In genomic region chr3:187628169-187628568, GRCh38 we compare ENCODE assay signal across 18 cellular contexts.
DNase-seq lines count a peak whose midpoint lies in the region; ATAC-seq and TF ChIP-seq lines count a peak whose summit lies in the region.
"Had no signal": no experiment of that assay in that cellular context is flagged by ENCODE, and none has a peak within 500 bp of the region (broad histone marks: within the 10 kb centered on the region; RNA-seq: fewer than 3 reads in every experiment).

No MANE protein-coding gene starts in this region.

- H3K36me3 Mint-ChIP-seq in stimulated activated effector memory CD8-positive, alpha-beta T cell treated with anti-CD3 and anti-CD28 coated beads, Interleukin-12 subunit alpha, Interleukin-12 subunit beta, amount 100 ng/mL, for 72 hours, result no peaks in the 10 kb centered on the region
- H3K36me3 Mint-ChIP-seq: mesothelial cell of epicardium had no signal

- peak; percentile 68 for ATAC-seq in HG02852 (IDR thresholded peaks at IDR 0.05; ENCODE audit: unreplicated experiment)
- ATAC-seq in stimulated activated effector memory CD8-positive, alpha-beta T cell treated with anti-CD3 and anti-CD28 coated beads, Interleukin-12 subunit alpha, Interleukin-12 subunit beta, amount 100 ng/mL, for 72 hours, result no peak
- no peak for ATAC-seq in HG02870 (IDR thresholded peaks at IDR 0.05; ENCODE audit: unreplicated experiment)
- ATAC-seq: body of pancreas, upper lobe of right lung had no signal

- no peaks in the 10 kb centered on the region for H3K9me3 Mint-ChIP-seq in stimulated activated effector memory CD8-positive, alpha-beta T cell treated with anti-CD3 and anti-CD28 coated beads, Interleukin-12 subunit alpha, Interleukin-12 subunit beta, amount 100 ng/mL, for 72 hours
- H3K9me3 Mint-ChIP-seq: activated CD4-positive, alpha-beta T cell treated with anti-CD3 and anti-CD28 coated beads, Interleukin-2, amount 10 ng/mL, durations not matched to agents 7 days and 5 days; mesothelial cell of epicardium had no signal

- H3K4me3 ChIP-seq in GM12865 (ENCODE audit: low read depth, low read length), result no peak overlapping the region
- H3K4me3 ChIP-seq: body of pancreas, colonic mucosa, smooth muscle cell, upper lobe of right lung had no signal

- H3K4me1 Mint-ChIP-seq in stimulated activated effector memory CD8-positive, alpha-beta T cell treated with anti-CD3 and anti-CD28 coated beads, Interleukin-12 subunit alpha, Interleukin-12 subunit beta, amount 100 ng/mL, for 72 hours, result no peaks in the 10 kb centered on the region
- H3K4me1 Mint-ChIP-seq: activated CD4-positive, alpha-beta T cell treated with anti-CD3 and anti-CD28 coated beads, Interleukin-2, amount 10 ng/mL, durations not matched to agents 7 days and 5 days had no signal

- H3K27ac Mint-ChIP-seq in stimulated activated effector memory CD8-positive, alpha-beta T cell treated with anti-CD3 and anti-CD28 coated beads, Interleukin-12 subunit alpha, Interleukin-12 subunit beta, amount 100 ng/mL, for 72 hours, result no peak overlapping the region
- H3K27ac Mint-ChIP-seq: activated CD4-positive, alpha-beta T cell treated with anti-CD3 and anti-CD28 coated beads, Interleukin-2, amount 10 ng/mL, durations not matched to agents 7 days and 5 days; mesothelial cell of epicardium had no signal

- DNase-seq in GM12865 (ENCODE audit: low read depth) (peak; percentile 10), NCI-H82 (lab: John Stamatoyannopoulos, UW) (peak; percentile 86), islet precursor cell (peak; percentile 54), glomerular visceral epithelial cell (ENCODE audit: extremely low spot score) (no peak), GM19238 (ENCODE audit: insufficient read length, low spot score) (no peak)
- DNase-seq in stimulated activated effector memory CD8-positive, alpha-beta T cell treated with anti-CD3 and anti-CD28 coated beads, Interleukin-12 subunit alpha, Interleukin-12 subunit beta, amount 100 ng/mL, for 72 hours (ENCODE audit: low spot score in 2 of 2), result no peak
- DNase-seq: activated CD4-positive, alpha-beta T cell treated with anti-CD3 and anti-CD28 coated beads, Interleukin-2, amount 10 ng/mL, durations not matched to agents 7 days and 5 days; activated CD8-positive, alpha-beta memory T cell treated with anti-CD3 and anti-CD28 coated beads, Interleukin-2, amount 50 U/mL, for 4 hours; body of pancreas; colonic mucosa; kidney glomerular epithelial cell; NCI-H2081 treated with DMSO at 0.1 percent for 48 hours; stimulated activated CD4-positive, alpha-beta T cell treated with anti-CD3 and anti-CD28 coated beads, Interleukin-4, amount 100 ng/mL, for 1 hour; upper lobe of right lung had no signal

- no peak overlapping the region for H3K4me3 Mint-ChIP-seq in stimulated activated effector memory CD8-positive, alpha-beta T cell treated with anti-CD3 and anti-CD28 coated beads, Interleukin-12 subunit alpha, Interleukin-12 subunit beta, amount 100 ng/mL, for 72 hours
- H3K4me3 Mint-ChIP-seq: activated CD4-positive, alpha-beta T cell treated with anti-CD3 and anti-CD28 coated beads, Interleukin-2, amount 10 ng/mL, durations not matched to agents 7 days and 5 days; mesothelial cell of epicardium had no signal

- no peak for TF ChIP-seq CTCF in GM12865 (IDR thresholded peaks at IDR 0.05; ENCODE audit: insufficient read depth, low read depth, low read length, missing control alignments)

Comparison
In these comparisons a context has a peak if more than half of its experiments do, and no peak if none do; other contexts are left out.
1. DNase-seq: peak in GM12865 (single experiment), NCI-H82 (single experiment) and islet precursor cell (single experiment); none in stimulated activated effector memory CD8-positive, alpha-beta T cell treated with anti-CD3 and anti-CD28 coated beads, Interleukin-12 subunit alpha, Interleukin-12 subunit beta, amount 100 ng/mL, for 72 hours (0 of 2), glomerular visceral epithelial cell (single experiment) and GM19238 (single experiment).